Comparison of ENCODE assay signal across 25 cellular contexts in genomic region chr10:47033081-47033480, GRCh38.
DNase-seq lines count a peak whose midpoint lies in the region; ATAC-seq, FAIRE-seq and TF ChIP-seq lines count a peak whose summit lies in the region.
"Had no signal": no experiment of that assay in that cellular context is flagged by ENCODE, and none has a peak within 500 bp of the region (broad histone marks: within the 10 kb centered on the region; RNA-seq: fewer than 3 reads in every experiment).

No MANE protein-coding gene starts in this region.

- no peaks in the 10 kb centered on the region for H3K36me3 ChIP-seq in right lobe of liver
- no peaks in the 10 kb centered on the region for H3K36me3 ChIP-seq in HepG2 (replicated peaks in 1 of 2; ENCODE audit: control insufficient read depth in 1 of 2, insufficient read depth in 2 of 2, low read length in 2 of 2)
- H3K36me3 ChIP-seq: SJCRH30 had no signal

- no peak overlapping the region for H3K9ac ChIP-seq in HepG2 (ENCODE audit: insufficient read depth, low read depth, low read length)
- H3K9ac ChIP-seq: KMS-11 had no signal

- TF ChIP-seq CTCF in right lobe of liver (IDR thresholded peaks at IDR 0.05) (no peak), HepG2 (CRISPR knock-in tag; IDR thresholded peaks at IDR 0.05) (no peak), mesothelial cell of epicardium (IDR thresholded peaks at IDR 0.05; ENCODE audit: unreplicated experiment) (no peak)

- H3K4me3 Mint-ChIP-seq in mesothelial cell of epicardium = no peak overlapping the region
- H3K4me3 Mint-ChIP-seq: IgD-negative memory B cell had no signal

- peak; percentile 47 for DNase-seq in activated effector memory CD4-positive, alpha-beta T cell treated with anti-CD3 and anti-CD28 coated beads, Interleukin-2, amount 50 U/mL, for 16 hours
- no peak for DNase-seq in activated effector memory CD4-positive, alpha-beta T cell treated with Interleukin-2 at 50 U/mL for 16 hours
- DNase-seq in right lobe of liver (peak in 2 of 3 donors; percentile 3 to 13), HepG2 (ENCODE audit: low spot score) (no peak), mesothelial cell of epicardium (ENCODE audit: low spot score in 2 of 2, unreplicated experiment in 2 of 2) (peak; percentile 3 to 7), cerebellar cortex (ENCODE audit: low spot score) (no peak), DMS 273 (lab: John Stamatoyannopoulos, UW; ENCODE audit: unreplicated experiment) (no peak)
- DNase-seq: Calu3, DMS153, DND-41, GOT3, HCEC 1CT, NCI-H1092, NCI-H1436, NCI-H187, NCI-H2081 treated with DMSO at 0.1 percent for 48 hours, NCI-H2171, NCI-H226, NCI-H510A treated with DMSO at 0.1 percent for 48 hours, NCI-H748 treated with DMSO at 0.1 percent for 48 hours, SJCRH30 had no signal

- no peaks in the 10 kb centered on the region for H4K20me1 ChIP-seq in HepG2 (ENCODE audit: insufficient read depth, low read length)

- FAIRE-seq in HepG2 (lab: Jason Lieb, UNC) = no peak
- FAIRE-seq: GM12892, RCC 7860 had no signal

- H3K9me3 ChIP-seq in right lobe of liver (no peaks in the 10 kb centered on the region), HepG2 (ENCODE audit: low read length) (no peaks in the 10 kb centered on the region)
- H3K9me3 ChIP-seq: SJCRH30 had no signal

- TF ChIP-seq POLR2A in right lobe of liver (IDR thresholded peaks at IDR 0.05) (no peak), HepG2 (IDR thresholded peaks at IDR 0.05; ENCODE audit: insufficient read depth in 1 of 2, low read depth in 2 of 2, low read length in 2 of 2) (no peak)

- H3K27ac Mint-ChIP-seq in mesothelial cell of epicardium = no peak overlapping the region
- H3K27ac Mint-ChIP-seq: IgD-negative memory B cell had no signal

- intact Hi-C loops in right lobe of liver (cut with DNase I) (no loop called here), HepG2 (cut with micrococcal nuclease; ENCODE audit: unreplicated experiment) (no loop called here)

- POLR2A ChIA-PET in HepG2 (lab: Yijun Ruan, JAX) = no interaction called here

- 76% methylated on average over 4 of the region's 5 CpGs for WGBS in right lobe of liver (ENCODE audit: insufficient coverage, low coverage, low lambda C conversion rate, missing lambda C conversion rate)
- WGBS in HepG2 (ENCODE audit: low lambda C conversion rate) = 18% methylated on average over 5 of the region's 5 CpGs

- no TSS peak for BruUV-seq in HepG2 (replicated peaks; lab: Mats Ljungman, UMichigan)

- no peak for TF ChIP-seq EP300 in HepG2 (IDR thresholded peaks at IDR 0.05; ENCODE audit: low read depth in 2 of 2, low read length in 2 of 2)
- TF ChIP-seq EP300 in HepG2 (CRISPR knock-in tag; IDR thresholded peaks at IDR 0.05; ENCODE audit: borderline replicate concordance) = no peak

- H3K79me2 ChIP-seq in HepG2 (ENCODE audit: insufficient read depth, low read length) = no peaks in the 10 kb centered on the region

- H2AFZ ChIP-seq in HepG2 (ENCODE audit: low read length) = no peak overlapping the region

- no peak overlapping the region for H3K27ac ChIP-seq in right lobe of liver
- no peak overlapping the region for H3K27ac ChIP-seq in HepG2 (ENCODE audit: extremely low read length, insufficient read depth, low read length)
- H3K27ac ChIP-seq: KMS-11, SJCRH30 had no signal

- no peak for ATAC-seq in right lobe of liver
- ATAC-seq in HepG2 = no peak

- H3K4me1 ChIP-seq in right lobe of liver (no peaks in the 10 kb centered on the region), HepG2 (ENCODE audit: insufficient read depth, low read length) (no peaks in the 10 kb centered on the region)
- H3K4me1 ChIP-seq: SJCRH30 had no signal

- H3K27me3 Mint-ChIP-seq in mesothelial cell of epicardium (ENCODE audit: low read depth) = peaks cover 13% of the 10 kb centered on the region
- H3K27me3 Mint-ChIP-seq: IgD-negative memory B cell had no signal

- CTCF ChIA-PET in HepG2 (lab: Yijun Ruan, JAX; ENCODE audit: low intra/inter-chr PET ratio, low total read pairs) = no interaction called here

- H3K4me1 Mint-ChIP-seq in mesothelial cell of epicardium = peaks cover 12% of the 10 kb centered on the region

- H3K36me3 Mint-ChIP-seq in mesothelial cell of epicardium = no peaks in the 10 kb centered on the region
- H3K36me3 Mint-ChIP-seq: IgD-negative memory B cell had no signal

- H3K9me3 Mint-ChIP-seq in mesothelial cell of epicardium = no peaks in the 10 kb centered on the region
- H3K9me3 Mint-ChIP-seq: IgD-negative memory B cell had no signal

- in situ Hi-C loops in HepG2 (cut with HindIII; ENCODE audit: extremely low pct_ligation_motif_present, low pct_unique_long_range_greater_than_20kb) = no loop called here

- H3K27me3 ChIP-seq in right lobe of liver = no peaks in the 10 kb centered on the region
- H3K27me3 ChIP-seq in HepG2 (ENCODE audit: control insufficient read depth in 1 of 2, insufficient read depth in 2 of 2, low read length in 2 of 2) = peaks cover 2 to 14% of the 10 kb centered on the region in 2 experiments; a peak in 3 of 5 replicates
- H3K27me3 ChIP-seq: SJCRH30 had no signal

- no peak overlapping the region for H3K4me2 ChIP-seq in HepG2 (ENCODE audit: low read depth, low read length)
- H3K4me2 ChIP-seq: KMS-11 had no signal

- no peak for TF ChIP-seq RAD21 in HepG2 (CRISPR knock-in tag; IDR thresholded peaks at IDR 0.05)

- H3K4me3 ChIP-seq in right lobe of liver (no peak overlapping the region), HepG2 (replicated peaks in 1 of 3; ENCODE audit: insufficient read depth in 1 of 3, low read depth in 2 of 3, low read length in 3 of 3) (no peak overlapping the region)
- H3K4me3 ChIP-seq: SJCRH30 had no signal

TF ChIP-seq in HepG2, 621 proteins besides CTCF, POLR2A, EP300 and RAD21:
- TF ChIP-seq SALL2 (CRISPR knock-in tag; IDR thresholded peaks at IDR 0.05) = no peak
- TF ChIP-seq AGO1 (IDR thresholded peaks at IDR 0.05; ENCODE audit: low read depth, low read length, poor library complexity, severe bottlenecking) = no peak
- no peak for TF ChIP-seq HMGXB4 (CRISPR knock-in tag; IDR thresholded peaks at IDR 0.05; ENCODE audit: borderline replicate concordance in 1 of 2, low read depth in 1 of 2)
- no peak for TF ChIP-seq ZNF510 (CRISPR knock-in tag; IDR thresholded peaks at IDR 0.05; ENCODE audit: low read depth)
- TF ChIP-seq FOXK2 (IDR thresholded peaks at IDR 0.05) = no peak
- TF ChIP-seq TMF1 (CRISPR knock-in tag; IDR thresholded peaks at IDR 0.05; ENCODE audit: low read depth) = no peak
- no peak for TF ChIP-seq TBX2 (CRISPR knock-in tag; IDR thresholded peaks at IDR 0.05; ENCODE audit: borderline replicate concordance)
- TF ChIP-seq BCL3 (CRISPR knock-in tag; IDR thresholded peaks at IDR 0.05) = no peak
- TF ChIP-seq ZNF639 (CRISPR knock-in tag; conservative IDR thresholded peaks at IDR 0.05) = no peak

Comparison
In these comparisons a context has a peak if more than half of its experiments do, and no peak if none do; other contexts are left out.
1. DNase-seq: peak in activated effector memory CD4-positive, alpha-beta T cell treated with anti-CD3 and anti-CD28 coated beads, Interleukin-2, amount 50 U/mL, for 16 hours (single experiment), right lobe of liver (2 of 3) and mesothelial cell of epicardium (2 of 2); none in activated effector memory CD4-positive, alpha-beta T cell treated with Interleukin-2 at 50 U/mL for 16 hours (single experiment), HepG2 (single experiment), cerebellar cortex (single experiment) and DMS 273 (single experiment).